ENCODE assay signal across 24 cellular contexts in genomic region chr3:133865136-133865855, GRCh38. TPM values are rescaled to one million over a fixed set of nuclear protein-coding genes. Genes with fewer than 3 reads are reported as not detected.
A peak's percentile ranks its signal among the peaks of the same experiment; 100 is the strongest.
DNase-seq lines count a peak whose midpoint lies in the region; ATAC-seq and TF ChIP-seq lines count a peak whose summit lies in the region.
"Had no signal": no experiment of that assay in that cellular context is flagged by ENCODE, and none has a peak within 500 bp of the region (broad histone marks: within the 10 kb centered on the region; RNA-seq: fewer than 3 reads in every experiment).

No MANE protein-coding gene starts in this region.

- H3K79me1 ChIP-seq in H9 (ENCODE audit: insufficient read depth, low read depth, low read length, poor library complexity, severe bottlenecking) = no peaks in the 10 kb centered on the region

- H3K36me3 Mint-ChIP-seq in H9 (ENCODE audit: insufficient read depth in 1 of 3, low read depth in 3 of 3) = peaks cover 0 to under 1% (median 0%) of the 10 kb centered on the region in 3 experiments; a peak in 1 of 7 replicates
- H3K36me3 Mint-ChIP-seq: stimulated activated naive B cell treated with anti-CD40 and anti-IgM and Interleukin-4, amounts not matched to agents 10 μg/mL and 1 μg/mL and 100 μg/mL, for 72 hours had no signal

- no peak overlapping the region for H3K14ac ChIP-seq in H9 (ENCODE audit: insufficient read depth, low read length)

- H2BK5ac ChIP-seq in H9 (ENCODE audit: insufficient read length, low read length) = no peak overlapping the region

- no peaks in the 10 kb centered on the region for H3K79me2 ChIP-seq in H9 (ENCODE audit: insufficient read depth, low read length)

- no peak overlapping the region for H2BK12ac ChIP-seq in H9 (ENCODE audit: insufficient read length, low read depth, low read length)

- no peaks in the 10 kb centered on the region for H3K23me2 ChIP-seq in H9 (ENCODE audit: insufficient read length, low read depth, low read length, poor library complexity, severe bottlenecking)

- H4K5ac ChIP-seq in H9 (ENCODE audit: insufficient read length, low read depth, low read length) = no peak overlapping the region

- H2AK5ac ChIP-seq in H9 (ENCODE audit: insufficient read length, low read length) = no peak overlapping the region

- WGBS in H9 (ENCODE audit: extremely low coverage, insufficient read length, low lambda C conversion rate) = no CpG with 5 or more reads among the region's 5 CpGs
- WGBS in tibial nerve, 2 donors = 67 to 81% methylated on average over 5 of the region's 5 CpGs

- no peak overlapping the region for H2AFZ ChIP-seq in H9 (ENCODE audit: low read length)

- H3K36me3 ChIP-seq in BLaER1 (no peaks in the 10 kb centered on the region), SJCRH30 (no peaks in the 10 kb centered on the region), tibial nerve (no peaks in the 10 kb centered on the region)
- H3K36me3 ChIP-seq: esophagus squamous epithelium, MG63, vagina had no signal

- H2BK20ac ChIP-seq in H9 (ENCODE audit: low read depth, low read length, poor library complexity, severe bottlenecking) = no peak overlapping the region

- no peak for TF ChIP-seq EP300 in tibial nerve (IDR thresholded peaks at IDR 0.05)

- no peak overlapping the region for H2BK15ac ChIP-seq in H9 (ENCODE audit: low read depth, low read length)

- H3T11ph ChIP-seq in H9 (ENCODE audit: low read length) = no peak overlapping the region

- H3K4me2 ChIP-seq in BLaER1 = peak overlapping the region; percentile 55
- H3K4me2 ChIP-seq in H9 (ENCODE audit: insufficient read depth, insufficient read length, low read length) = no peak overlapping the region

- TF ChIP-seq POLR2A in tibial nerve (IDR thresholded peaks at IDR 0.05) = no peak

- H3K18ac ChIP-seq in H9 (ENCODE audit: insufficient read length, low read depth, low read length) = no peak overlapping the region

- H3K9me3 Mint-ChIP-seq in H9 = no peaks in the 10 kb centered on the region
- H3K9me3 Mint-ChIP-seq: activated naive CD4-positive, alpha-beta T cell treated with anti-CD3 and anti-CD28 coated beads for 36 hours; activated T-cell treated with anti-CD3 and anti-CD28 coated beads, Interleukin-2, amount 50 U/mL, for 24 hours; stimulated activated naive B cell treated with anti-CD40 and anti-IgM and Interleukin-4, amounts not matched to agents 10 μg/mL and 1 μg/mL and 100 μg/mL, for 72 hours had no signal

- H2BK120ac ChIP-seq in H9 (ENCODE audit: low read depth, low read length, poor library complexity, severe bottlenecking) = no peak overlapping the region

- H3K4me1 ChIP-seq in BLaER1 = peaks cover 25% of the 10 kb centered on the region
- H3K4me1 ChIP-seq in H9 (ENCODE audit: insufficient read depth, low read length) = no peaks in the 10 kb centered on the region
- no peaks in the 10 kb centered on the region for H3K4me1 ChIP-seq in SJCRH30
- no peaks in the 10 kb centered on the region for H3K4me1 ChIP-seq in tibial nerve
- H3K4me1 ChIP-seq: esophagus squamous epithelium, vagina had no signal

- H3K27ac ChIP-seq in BLaER1 (peak overlapping the region; percentile 21; the same call in 1 of the 2 replicates), H9 (ENCODE audit: insufficient read length, low read depth, low read length) (no peak overlapping the region), SJCRH30 (no peak overlapping the region), tibial nerve (no peak overlapping the region)
- H3K27ac ChIP-seq: esophagus squamous epithelium, vagina had no signal

- no peaks in the 10 kb centered on the region for H3K27me3 ChIP-seq in BLaER1
- no peaks in the 10 kb centered on the region for H3K27me3 ChIP-seq in H9 (ENCODE audit: insufficient read depth, low read length)
- no peaks in the 10 kb centered on the region for H3K27me3 ChIP-seq in SJCRH30
- no peaks in the 10 kb centered on the region for H3K27me3 ChIP-seq in tibial nerve
- H3K27me3 ChIP-seq: esophagus squamous epithelium, MG63, vagina had no signal

- peaks cover 18 to 19% of the 10 kb centered on the region in 2 experiments for H3K4me1 Mint-ChIP-seq in H9

- H3K4me3 ChIP-seq in BLaER1 = no peak overlapping the region
- H3K4me3 ChIP-seq in SJCRH30 = no peak overlapping the region
- no peak overlapping the region for H3K4me3 ChIP-seq in epithelial cell of esophagus (ENCODE audit: low read length)
- no peak overlapping the region for H3K4me3 ChIP-seq in tibial nerve
- H3K4me3 ChIP-seq: esophagus squamous epithelium, MG63, vagina had no signal

- no peak for DNase-seq in H9
- peak; percentile 16 to 26 for DNase-seq in SJCRH30
- no peak for DNase-seq in epithelial cell of esophagus (ENCODE audit: low read depth)
- DNase-seq in activated naive CD4-positive, alpha-beta T cell treated with Interleukin-2 at 50 U/mL for 16 hours = no peak
- no peak for DNase-seq in tibial nerve (ENCODE audit: low spot score in 2 of 2)
- DNase-seq: activated CD8-positive, alpha-beta T cell treated with anti-CD3 and anti-CD28 coated beads, Interleukin-2, amount 10 ng/mL, durations not matched to agents 7 days and 5 days; activated naive CD4-positive, alpha-beta T cell treated with anti-CD3 and anti-CD28 coated beads for 36 hours; activated T-cell treated with anti-CD3 and anti-CD28 coated beads, Interleukin-2, amount 50 U/mL, for 24 hours; amygdala; effector memory CD4-positive, alpha-beta T cell; esophagus squamous epithelium; IMR-90; MG63; NCI-H146; NCI-H526; stimulated activated CD4-positive, alpha-beta T cell treated with anti-CD3 and anti-CD28 coated beads, Interleukin-2, amount 100 ng/mL, for 48 hours; stimulated activated naive B cell treated with anti-CD40 and anti-IgM and Interleukin-4, amounts not matched to agents 10 μg/mL and 1 μg/mL and 100 μg/mL, for 72 hours; SW 1271 had no signal

- H3K9me3 ChIP-seq in BLaER1 (no peaks in the 10 kb centered on the region), H9 (ENCODE audit: control insufficient read depth, low read depth, low read length) (no peaks in the 10 kb centered on the region), SJCRH30 (replicated peaks) (no peaks in the 10 kb centered on the region), tibial nerve (peaks cover 0 to 2% (median 0%) of the 10 kb centered on the region in 4 donors)
- H3K9me3 ChIP-seq: esophagus squamous epithelium, MG63, vagina had no signal

- no peak overlapping the region for H3K56ac ChIP-seq in H9 (ENCODE audit: insufficient read length, low read depth, low read length)

- no peak overlapping the region for H3K4ac ChIP-seq in H9 (ENCODE audit: low read depth, low read length)

- H4K20me1 ChIP-seq in BLaER1 = no peaks in the 10 kb centered on the region
- no peaks in the 10 kb centered on the region for H4K20me1 ChIP-seq in H9 (ENCODE audit: control insufficient read depth, insufficient read depth, insufficient read length)

- H4K8ac ChIP-seq in H9 (replicated peaks; ENCODE audit: insufficient read length, low read depth, low read length) = no peak overlapping the region

- no peaks in the 10 kb centered on the region for H3K27me3 Mint-ChIP-seq in H9 (ENCODE audit: low read depth)

- TF ChIP-seq CTCF in H9 (conservative IDR thresholded peaks at IDR 0.05) (peak; percentile 39; the same call in 2 of the 3 replicates), epithelial cell of esophagus (IDR thresholded peaks at IDR 0.05; ENCODE audit: insufficient read depth, low read depth, low read length, missing control alignments) (peak; percentile 19), tibial nerve (IDR thresholded peaks at IDR 0.05) (no peak)

- no peak overlapping the region for H3K4me3 Mint-ChIP-seq in H9
- H3K4me3 Mint-ChIP-seq: activated CD8-positive, alpha-beta T cell treated with anti-CD3 and anti-CD28 coated beads, Interleukin-2, amount 10 ng/mL, durations not matched to agents 7 days and 5 days; activated naive CD4-positive, alpha-beta T cell treated with anti-CD3 and anti-CD28 coated beads for 36 hours; activated T-cell treated with anti-CD3 and anti-CD28 coated beads, Interleukin-2, amount 50 U/mL, for 24 hours; stimulated activated naive B cell treated with anti-CD40 and anti-IgM and Interleukin-4, amounts not matched to agents 10 μg/mL and 1 μg/mL and 100 μg/mL, for 72 hours had no signal

- no peak overlapping the region for H3K27ac Mint-ChIP-seq in H9
- H3K27ac Mint-ChIP-seq: activated CD8-positive, alpha-beta T cell treated with anti-CD3 and anti-CD28 coated beads, Interleukin-2, amount 10 ng/mL, durations not matched to agents 7 days and 5 days; activated naive CD4-positive, alpha-beta T cell treated with anti-CD3 and anti-CD28 coated beads for 36 hours; activated T-cell treated with anti-CD3 and anti-CD28 coated beads, Interleukin-2, amount 50 U/mL, for 24 hours; stimulated activated naive B cell treated with anti-CD40 and anti-IgM and Interleukin-4, amounts not matched to agents 10 μg/mL and 1 μg/mL and 100 μg/mL, for 72 hours had no signal

- no peak overlapping the region for H3K23ac ChIP-seq in H9 (ENCODE audit: insufficient read length, low read depth, low read length)

- H3K9ac ChIP-seq in BLaER1 = no peak overlapping the region
- H3K9ac ChIP-seq in H9 (ENCODE audit: extremely low read depth, insufficient read length, low read length) = no peak overlapping the region

- no peak overlapping the region for H4K91ac ChIP-seq in H9 (ENCODE audit: insufficient read length, low read depth, low read length)

- ATAC-seq in GM21447 (IDR thresholded peaks at IDR 0.05; ENCODE audit: unreplicated experiment) = no peak
- no peak for ATAC-seq in GM18861 (IDR thresholded peaks at IDR 0.05; ENCODE audit: unreplicated experiment)
- ATAC-seq: activated CD4-positive, CD25-positive, alpha-beta regulatory T cell treated with anti-CD3 and anti-CD28 coated beads, Interleukin-2, amount 50 U/mL, for 24 hours; activated CD8-positive, alpha-beta T cell treated with anti-CD3 and anti-CD28 coated beads, Interleukin-2, amount 10 ng/mL, durations not matched to agents 7 days and 5 days; Right ventricle myocardium inferior had no signal

RNA-seq across cellular contexts. Expression of gene RAB6B, which starts 30.4 kb away (rescaled TPM):
- total RNA-seq in H9 (2021) (12.3 and 14.8 TPM in 2 replicates), tibial nerve (1 to 10 TPM; 1.4 to 3.6 (median 2.0) TPM)
- 0.58 and 1.4 TPM in 2 replicates for total RNA-seq in SJCRH30 (2014; rRNA removed; shearing (Covaris generic))
- total RNA-seq: activated naive CD4-positive, alpha-beta T cell treated with anti-CD3 and anti-CD28 coated beads for 36 hours had no signal

RNA-seq across cellular contexts. Expression of gene SRPRB, which starts 59.7 kb away (rescaled TPM):
- 53.7 and 54.8 TPM in 2 replicates for total RNA-seq in H9 (2021)
- 36.0 and 46.3 TPM in 2 replicates for total RNA-seq in SJCRH30 (2014; rRNA removed; shearing (Covaris generic))
- total RNA-seq in tibial nerve = 10 to 100 TPM; 14.3 to 19.7 (median 18.0) TPM

Comparison
In these comparisons a context has a peak if more than half of its experiments do, and no peak if none do; other contexts are left out.
1. DNase-seq: peak in SJCRH30 (2 of 2); none in H9 (single experiment), epithelial cell of esophagus (single experiment), activated naive CD4-positive, alpha-beta T cell treated with Interleukin-2 at 50 U/mL for 16 hours (single experiment) and tibial nerve (0 of 2).
2. CTCF ChIP-seq: peak in H9 (single experiment) and epithelial cell of esophagus (single experiment); none in tibial nerve (0 of 5).